Comparison of ENCODE assay signal across 1 cellular context in the genomic region with DNA sequence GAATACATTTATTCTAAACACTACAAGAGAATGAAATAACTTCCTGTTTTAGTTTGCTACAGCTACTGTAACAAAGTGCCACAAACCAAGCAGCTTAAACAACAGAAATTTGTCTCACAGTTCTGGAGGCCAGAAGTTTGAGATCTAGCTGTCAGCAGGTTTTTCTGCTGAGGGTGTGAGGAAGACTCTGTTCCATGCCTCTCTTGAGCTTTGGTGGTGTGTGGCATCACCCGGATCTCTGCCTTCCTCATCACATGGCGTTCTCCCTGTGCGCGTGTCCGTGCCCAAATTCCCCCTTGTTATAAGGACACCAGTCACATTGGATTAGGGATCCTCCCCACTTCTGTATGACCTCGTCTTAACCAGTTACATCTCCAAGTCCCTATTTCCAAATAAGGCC.
TF ChIP-seq lines count a peak whose summit lies in the region.

No MANE protein-coding gene starts in this region.

TF ChIP-seq in H1, 55 proteins besides CTCF, POLR2A, EP300 and RAD21 (continued from another document):
- TF ChIP-seq BCL11A (IDR thresholded peaks at IDR 0.05; ENCODE audit: low read depth in 2 of 2, low read length in 2 of 2): no peak
- no peak for TF ChIP-seq SIX5 (IDR thresholded peaks at IDR 0.05; ENCODE audit: low read depth, low read length)
- no peak for TF ChIP-seq SRF (IDR thresholded peaks at IDR 0.05; ENCODE audit: low read depth, low read length)
- no peak for TF ChIP-seq FOSL1 (IDR thresholded peaks at IDR 0.05; ENCODE audit: insufficient read depth, low read depth, low read length)
- TF ChIP-seq RFX5 (IDR thresholded peaks at IDR 0.05; ENCODE audit: borderline replicate concordance, low read depth, low read length): no peak
- no peak for TF ChIP-seq YY1 (IDR thresholded peaks at IDR 0.05; ENCODE audit: low read depth, low read length)
- no peak for TF ChIP-seq POU5F1 (IDR thresholded peaks at IDR 0.05; ENCODE audit: low read depth, low read length)
- TF ChIP-seq, protein P1, sequence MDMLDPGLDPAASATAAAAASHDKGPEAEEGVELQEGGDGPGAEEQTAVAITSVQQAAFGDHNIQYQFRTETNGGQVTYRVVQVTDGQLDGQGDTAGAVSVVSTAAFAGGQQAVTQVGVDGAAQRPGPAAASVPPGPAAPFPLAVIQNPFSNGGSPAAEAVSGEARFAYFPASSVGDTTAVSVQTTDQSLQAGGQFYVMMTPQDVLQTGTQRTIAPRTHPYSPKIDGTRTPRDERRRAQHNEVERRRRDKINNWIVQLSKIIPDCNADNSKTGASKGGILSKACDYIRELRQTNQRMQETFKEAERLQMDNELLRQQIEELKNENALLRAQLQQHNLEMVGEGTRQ (IDR thresholded peaks at IDR 0.05; ENCODE audit: low read length): no peak
- TF ChIP-seq POLR2AphosphoS5 (IDR thresholded peaks at IDR 0.05; ENCODE audit: low read depth, low read length): no peak
- TF ChIP-seq SP4 (IDR thresholded peaks at IDR 0.05; ENCODE audit: low read length): no peak
- no peak for TF ChIP-seq CHD2 (IDR thresholded peaks at IDR 0.05; ENCODE audit: low read length)
- no peak for TF ChIP-seq TBP (IDR thresholded peaks at IDR 0.05; ENCODE audit: low read depth, low read length)
